Comparison of ENCODE assay signal across 16 cellular contexts in genomic region chr6:156798091-156798735, GRCh38. TPM values are rescaled to one million over a fixed set of nuclear protein-coding genes. Genes with fewer than 3 reads are reported as not detected.
DNase-seq lines count a peak whose midpoint lies in the region; ATAC-seq, FAIRE-seq and TF ChIP-seq lines count a peak whose summit lies in the region.
"Had no signal": no experiment of that assay in that cellular context is flagged by ENCODE, and none has a peak within 500 bp of the region (broad histone marks: within the 10 kb centered on the region; RNA-seq: fewer than 3 reads in every experiment).

No MANE protein-coding gene starts in this region.

- FAIRE-seq in H1 (lab: Jason Lieb, UNC), result no peak
- FAIRE-seq: RCC 7860 had no signal

- H3K9ac ChIP-seq in H9 (ENCODE audit: extremely low read depth, insufficient read length, low read length), result no peak overlapping the region
- no peak overlapping the region for H3K9ac ChIP-seq in H1 (replicated peaks in 1 of 4; ENCODE audit: extremely low read depth in 1 of 4, low read depth in 3 of 4, low read length in 3 of 4)
- H3K9ac ChIP-seq: BLaER1 treated with 17β-estradiol and CSF1 and Interleukin-3, amounts not matched to agents 10 nM and 100 nM had no signal

- no peak overlapping the region for H4K8ac ChIP-seq in H9 (replicated peaks; ENCODE audit: insufficient read length, low read depth, low read length)
- no peak overlapping the region for H4K8ac ChIP-seq in H1 (ENCODE audit: extremely low read depth, insufficient read depth, low read length)

- H3K27me3 ChIP-seq in H9 (ENCODE audit: insufficient read depth, low read length) (no peaks in the 10 kb centered on the region), H1 (replicated peaks in 1 of 4; ENCODE audit: control insufficient read depth in 3 of 4, extremely low read depth in 1 of 4, insufficient read depth in 3 of 4, low read length in 3 of 4) (no peaks in the 10 kb centered on the region), upper lobe of right lung (no peaks in the 10 kb centered on the region)
- H3K27me3 ChIP-seq in naive thymus-derived CD4-positive, alpha-beta T cell (ENCODE audit: control insufficient read depth in 2 of 2, insufficient read depth in 2 of 2, low read length in 2 of 2), result no peaks in the 10 kb centered on the region
- H3K27me3 ChIP-seq: BLaER1 treated with 17β-estradiol and CSF1 and Interleukin-3, amounts not matched to agents 10 nM and 100 nM had no signal

- DNase-seq in H9, result no peak
- DNase-seq in H1 (ENCODE audit: low read depth in 1 of 2, low spot score in 2 of 2), result no peak
- DNase-seq in naive thymus-derived CD4-positive, alpha-beta T cell, result no peak
- DNase-seq in upper lobe of right lung, result no peak
- DNase-seq in OCI-LY7 (ENCODE audit: low spot score), result no peak
- DNase-seq: DMS79 treated with DMSO at 0.1 percent for 48 hours; NCI-H1105; NCI-H2081 treated with DMSO at 0.1 percent for 48 hours; NCI-H510A; NCI-H748 treated with DMSO at 0.1 percent for 48 hours; NK-92 treated with Interleukin-12 subunit alpha and Interleukin-12 subunit beta, amount 100 ng/mL, for 24 hours had no signal

- H3K4me3 Mint-ChIP-seq in H9, result no peak overlapping the region
- peak overlapping the region in 4 of 10 donors; percentile 23 to 69 (median 50) for H3K4me3 Mint-ChIP-seq in naive thymus-derived CD4-positive, alpha-beta T cell

- no peaks in the 10 kb centered on the region for H3K9me2 ChIP-seq in OCI-LY7 (ENCODE audit: insufficient read depth, low read length)

- H3K4me3 ChIP-seq in H1 (ENCODE audit: extremely low read depth in 1 of 4, insufficient read depth in 2 of 4, low read depth in 3 of 4, low read length in 4 of 4), result no peak overlapping the region
- no peak overlapping the region for H3K4me3 ChIP-seq in naive thymus-derived CD4-positive, alpha-beta T cell (ENCODE audit: low read length)
- no peak overlapping the region for H3K4me3 ChIP-seq in upper lobe of right lung
- no peak overlapping the region for H3K4me3 ChIP-seq in OCI-LY7 (ENCODE audit: low read depth, low read length, poor library complexity, severe bottlenecking)
- H3K4me3 ChIP-seq: BLaER1 treated with 17β-estradiol and CSF1 and Interleukin-3, amounts not matched to agents 10 nM and 100 nM had no signal

- H3K23me2 ChIP-seq in H9 (ENCODE audit: insufficient read length, low read depth, low read length, poor library complexity, severe bottlenecking), result no peaks in the 10 kb centered on the region
- no peaks in the 10 kb centered on the region for H3K23me2 ChIP-seq in H1 (ENCODE audit: low read depth, low read length)

- no peak for TF ChIP-seq CTCF in H9 (conservative IDR thresholded peaks at IDR 0.05)
- TF ChIP-seq CTCF in H1 (IDR thresholded peaks at IDR 0.05; ENCODE audit: control extremely low read depth in 1 of 3, insufficient read depth in 1 of 3, low read depth in 1 of 3, low read length in 3 of 3), result no peak
- no peak for TF ChIP-seq CTCF in upper lobe of right lung (IDR thresholded peaks at IDR 0.05)
- no peak for TF ChIP-seq CTCF in OCI-LY7 (conservative IDR thresholded peaks at IDR 0.05; ENCODE audit: low read length)

- H3K14ac ChIP-seq in H9 (ENCODE audit: insufficient read depth, low read length), result no peak overlapping the region
- no peak overlapping the region for H3K14ac ChIP-seq in H1 (ENCODE audit: insufficient read length)

- H3K27ac Mint-ChIP-seq in H9, result peak overlapping the region in 2 of 3 experiments; percentile 48 to 68; a peak in 3 of 7 replicates
- peak overlapping the region in 4 of 9 donors; percentile 5 to 39 (median 25) for H3K27ac Mint-ChIP-seq in naive thymus-derived CD4-positive, alpha-beta T cell

- ATAC-seq in naive thymus-derived CD4-positive, alpha-beta T cell, result peak; percentile 11
- peak; percentile 36 for ATAC-seq in upper lobe of right lung
- ATAC-seq in GM21576 (IDR thresholded peaks at IDR 0.05; ENCODE audit: unreplicated experiment), result no peak
- ATAC-seq in GM19467 (IDR thresholded peaks at IDR 0.05; ENCODE audit: unreplicated experiment), result no peak
- ATAC-seq: Right ventricle myocardium inferior had no signal

- WGBS in H9 (ENCODE audit: extremely low coverage, insufficient read length, low lambda C conversion rate), result no CpG with 5 or more reads among the region's 14 CpGs
- 91% methylated on average over 14 of the region's 14 CpGs; no CpG with 5 or more reads in 1 of the 2 experiments for WGBS in H1 (ENCODE audit: extremely low coverage in 1 of 2, insufficient coverage in 1 of 2, insufficient read length in 1 of 2, insufficient replicate concordance in 2 of 2, low coverage in 1 of 2, low lambda C conversion rate in 2 of 2, missing lambda C conversion rate in 1 of 2), 2 experiments

- H4K20me1 ChIP-seq in H9 (ENCODE audit: control insufficient read depth, insufficient read depth, insufficient read length), result no peaks in the 10 kb centered on the region
- H4K20me1 ChIP-seq in H1 (replicated peaks in 1 of 2; ENCODE audit: control insufficient read depth in 1 of 2, insufficient read depth in 2 of 2, low read length in 2 of 2), result peaks cover 8 to 16% of the 10 kb centered on the region in 2 experiments
- no peaks in the 10 kb centered on the region; the same call in none of the 2 replicates for H4K20me1 ChIP-seq in OCI-LY7 (ENCODE audit: insufficient read depth, low read length)

- H3K27me3 Mint-ChIP-seq in H9 (ENCODE audit: low read depth), result no peaks in the 10 kb centered on the region
- no peaks in the 10 kb centered on the region for H3K27me3 Mint-ChIP-seq in naive thymus-derived CD4-positive, alpha-beta T cell

- H4K5ac ChIP-seq in H9 (ENCODE audit: insufficient read length, low read depth, low read length), result no peak overlapping the region
- H4K5ac ChIP-seq in H1 (ENCODE audit: insufficient read length, low read depth, low read length), result no peak overlapping the region

- H2BK20ac ChIP-seq in H9 (ENCODE audit: low read depth, low read length, poor library complexity, severe bottlenecking) (no peak overlapping the region), H1 (ENCODE audit: low read length) (no peak overlapping the region)

- intact Hi-C loops in naive thymus-derived CD4-positive, alpha-beta T cell (cut with micrococcal nuclease), result no loop called here
- intact Hi-C loops in upper lobe of right lung (cut with DNase I) (no loop called here), OCI-LY7 (cut with micrococcal nuclease; ENCODE audit: unreplicated experiment) (no loop called here)

- no peak overlapping the region for H2BK5ac ChIP-seq in H9 (ENCODE audit: insufficient read length, low read length)
- H2BK5ac ChIP-seq in H1 (ENCODE audit: low read depth, low read length), result peak overlapping the region; percentile 41

- H2AK5ac ChIP-seq in H9 (ENCODE audit: insufficient read length, low read length) (no peak overlapping the region), H1 (ENCODE audit: low read depth, low read length) (0 out of 2 replicates have a peak overlapping the region, but pooled peaks have one; percentile 54)

- H2BK120ac ChIP-seq in H9 (ENCODE audit: low read depth, low read length, poor library complexity, severe bottlenecking) (no peak overlapping the region), H1 (replicated peaks; ENCODE audit: low read depth, low read length) (no peak overlapping the region)

- no peak overlapping the region for H3K18ac ChIP-seq in H9 (ENCODE audit: insufficient read length, low read depth, low read length)
- H3K18ac ChIP-seq in H1 (ENCODE audit: extremely low read depth, low read length), result no peak overlapping the region

- no peak overlapping the region for H3K56ac ChIP-seq in H9 (ENCODE audit: insufficient read length, low read depth, low read length)
- H3K56ac ChIP-seq in H1 (replicated peaks; ENCODE audit: insufficient read length, low read depth, low read length), result no peak overlapping the region

- no TSS peak for BruUV-seq in OCI-LY7 (replicated peaks; lab: Mats Ljungman, UMichigan)

- TF ChIP-seq EP300 in H1 (IDR thresholded peaks at IDR 0.05; ENCODE audit: borderline replicate concordance in 1 of 2, low read depth in 2 of 2, low read length in 2 of 2), result no peak

- H3K9me3 ChIP-seq in H9 (ENCODE audit: control insufficient read depth, low read depth, low read length), result no peaks in the 10 kb centered on the region
- H3K9me3 ChIP-seq in H1 (ENCODE audit: insufficient read depth in 2 of 2, low read depth in 1 of 2, low read length in 1 of 2), result no peaks in the 10 kb centered on the region
- no peaks in the 10 kb centered on the region for H3K9me3 ChIP-seq in naive thymus-derived CD4-positive, alpha-beta T cell (ENCODE audit: control insufficient read depth in 2 of 3, low read length in 3 of 3)
- no peaks in the 10 kb centered on the region for H3K9me3 ChIP-seq in upper lobe of right lung
- no peaks in the 10 kb centered on the region for H3K9me3 ChIP-seq in OCI-LY7 (ENCODE audit: low read length)
- H3K9me3 ChIP-seq: BLaER1 treated with 17β-estradiol and CSF1 and Interleukin-3, amounts not matched to agents 10 nM and 100 nM had no signal

- no peak overlapping the region for H2BK15ac ChIP-seq in H9 (ENCODE audit: low read depth, low read length)
- H2BK15ac ChIP-seq in H1 (ENCODE audit: low read length), result no peak overlapping the region

- no peaks in the 10 kb centered on the region; the same call in 1 of the 2 replicates for H3K4me1 ChIP-seq in H9 (ENCODE audit: insufficient read depth, low read length)
- H3K4me1 ChIP-seq in H1 (replicated peaks in 1 of 4; ENCODE audit: control insufficient read depth in 3 of 4, insufficient read depth in 4 of 4, low read length in 3 of 4), result peaks cover 2 to 24% (median 9%) of the 10 kb centered on the region in 4 experiments
- H3K4me1 ChIP-seq in naive thymus-derived CD4-positive, alpha-beta T cell (ENCODE audit: control insufficient read depth in 2 of 2, insufficient read depth in 2 of 2, low read length in 2 of 2), result peaks cover 9 to 24% of the 10 kb centered on the region in 2 donors
- peaks cover 28% of the 10 kb centered on the region for H3K4me1 ChIP-seq in upper lobe of right lung
- H3K4me1 ChIP-seq in OCI-LY7 (ENCODE audit: insufficient read depth, low read length, poor library complexity, severe bottlenecking), result peaks cover 35% of the 10 kb centered on the region

- H3K4me1 Mint-ChIP-seq in H9, result peaks cover 36 to 50% of the 10 kb centered on the region in 2 experiments
- H3K4me1 Mint-ChIP-seq in naive thymus-derived CD4-positive, alpha-beta T cell, result peaks cover 30 to 95% (median 81%) of the 10 kb centered on the region in 7 donors

- TF ChIP-seq RAD21 in H1 (IDR thresholded peaks at IDR 0.05 in 1 of 2, conservative IDR thresholded peaks at IDR 0.05 in 1 of 2; ENCODE audit: low read depth in 2 of 2, low read length in 2 of 2), result no peak

- H3K79me2 ChIP-seq in H9 (ENCODE audit: insufficient read depth, low read length) (peaks cover 48% of the 10 kb centered on the region; the same call in 1 of the 2 replicates), H1 (ENCODE audit: control insufficient read depth in 1 of 2, insufficient read depth in 2 of 2, low read length in 2 of 2) (peaks cover 26 to 100% of the 10 kb centered on the region in 2 experiments), OCI-LY7 (ENCODE audit: insufficient read depth, low read depth, low read length) (peaks cover 92% of the 10 kb centered on the region)

- TF ChIP-seq POLR2A in H1 (IDR thresholded peaks at IDR 0.05; ENCODE audit: control extremely low read depth in 1 of 2, low read depth in 2 of 2, low read length in 2 of 2), result no peak

- H3K4me2 ChIP-seq in H9 (ENCODE audit: insufficient read depth, insufficient read length, low read length), result no peak overlapping the region
- no peak overlapping the region for H3K4me2 ChIP-seq in H1 (ENCODE audit: insufficient read depth in 1 of 2, low read depth in 2 of 2, low read length in 2 of 2)
- no peak overlapping the region for H3K4me2 ChIP-seq in OCI-LY7 (ENCODE audit: low read length)

- no peak overlapping the region for H4K91ac ChIP-seq in H9 (ENCODE audit: insufficient read length, low read depth, low read length)
- H4K91ac ChIP-seq in H1 (replicated peaks; ENCODE audit: insufficient read length, low read length), result peak overlapping the region; percentile 12

- H3K79me1 ChIP-seq in H9 (ENCODE audit: insufficient read depth, low read depth, low read length, poor library complexity, severe bottlenecking), result peaks cover 3% of the 10 kb centered on the region
- peaks cover 16% of the 10 kb centered on the region for H3K79me1 ChIP-seq in H1 (ENCODE audit: low read depth, low read length)

- H3K4ac ChIP-seq in H9 (ENCODE audit: low read depth, low read length) (no peak overlapping the region), H1 (replicated peaks; ENCODE audit: insufficient read length, low read depth, low read length) (no peak overlapping the region)

- no peak overlapping the region for H3T11ph ChIP-seq in H9 (ENCODE audit: low read length)

- H3K27ac ChIP-seq in H9 (ENCODE audit: insufficient read length, low read depth, low read length), result no peak overlapping the region
- no peak overlapping the region for H3K27ac ChIP-seq in H1 (ENCODE audit: low read depth, low read length)
- H3K27ac ChIP-seq in naive thymus-derived CD4-positive, alpha-beta T cell (ENCODE audit: low read depth, low read length), result no peak overlapping the region
- H3K27ac ChIP-seq in upper lobe of right lung, result no peak overlapping the region
- H3K27ac ChIP-seq in OCI-LY7 (ENCODE audit: low read depth, low read length, poor library complexity, severe bottlenecking), result no peak overlapping the region
- H3K27ac ChIP-seq: BLaER1 treated with 17β-estradiol and CSF1 and Interleukin-3, amounts not matched to agents 10 nM and 100 nM had no signal

- H3K9me3 Mint-ChIP-seq in H9, result no peaks in the 10 kb centered on the region
- H3K9me3 Mint-ChIP-seq in naive thymus-derived CD4-positive, alpha-beta T cell, result no peaks in the 10 kb centered on the region

- no peak overlapping the region for H3K23ac ChIP-seq in H9 (ENCODE audit: insufficient read length, low read depth, low read length)
- no peak overlapping the region for H3K23ac ChIP-seq in H1 (ENCODE audit: insufficient read length)

- H2AFZ ChIP-seq in H9 (ENCODE audit: low read length), result no peak overlapping the region
- H2AFZ ChIP-seq in H1 (ENCODE audit: low read length), result no peak overlapping the region
- no peak overlapping the region for H2AFZ ChIP-seq in OCI-LY7 (ENCODE audit: low read length)

- CTCF ChIA-PET in H1 (lab: Charles Lee; ENCODE audit: partially characterized antibody), result no interaction called here
- CTCF ChIA-PET in naive thymus-derived CD4-positive, alpha-beta T cell (lab: Charles Lee), result no interaction called here
- CTCF ChIA-PET in OCI-LY7 (lab: Charles Lee; ENCODE audit: unreplicated experiment), result no interaction called here

- peaks cover 0 to 6% (median 0%) of the 10 kb centered on the region in 3 experiments; a peak in 2 of 7 replicates for H3K36me3 Mint-ChIP-seq in H9 (ENCODE audit: insufficient read depth in 1 of 3, low read depth in 3 of 3)
- peaks cover 0 to 16% (median 6%) of the 10 kb centered on the region in 5 donors for H3K36me3 Mint-ChIP-seq in naive thymus-derived CD4-positive, alpha-beta T cell

- H3K36me3 ChIP-seq in H1 (ENCODE audit: control insufficient read depth in 2 of 4, insufficient read depth in 4 of 4, low read length in 3 of 4) (no peaks in the 10 kb centered on the region; a peak in 1 of 8 replicates), upper lobe of right lung (no peaks in the 10 kb centered on the region), OCI-LY7 (ENCODE audit: insufficient read depth, low read length) (peaks cover 60% of the 10 kb centered on the region)
- H3K36me3 ChIP-seq in naive thymus-derived CD4-positive, alpha-beta T cell (ENCODE audit: control insufficient read depth in 2 of 3, insufficient read depth in 3 of 3, low read length in 3 of 3), result no peaks in the 10 kb centered on the region

- POLR2A ChIA-PET in H1 (lab: Charles Lee; ENCODE audit: partially characterized antibody) (interaction anchor here (1.0 to 2.6 kb wide), 2 partner anchors 18 to 21 kb away, joined by 3 to 9 read pairs; no protein-coding TSS in a partner anchor), OCI-LY7 (lab: Charles Lee) (interaction anchor here (1.2 kb wide), 1 partner anchor 21 kb away, joined by 4 read pairs; no protein-coding TSS in a partner anchor)
- POLR2A ChIA-PET in naive thymus-derived CD4-positive, alpha-beta T cell (lab: Charles Lee), result interaction anchor here (0.7 kb wide), 1 partner anchor 369 kb away, joined by 3 read pairs; no protein-coding TSS in a partner anchor

- H2BK12ac ChIP-seq in H9 (ENCODE audit: insufficient read length, low read depth, low read length) (no peak overlapping the region), H1 (ENCODE audit: low read depth, low read length) (0 out of 2 replicates have a peak overlapping the region, but pooled peaks have one; percentile 18)

RNA-seq across cellular contexts. Expression of gene ARID1B, which starts 21.0 kb away (rescaled TPM):
- 86.2 and 88.2 TPM in 2 replicates for total RNA-seq in H9 (2021)
- 70.3 and 71.2 TPM in 2 replicates for total RNA-seq in H1 (2021; fragmentation: NEBNext Ultra II Directional; extraction: Animal tissue kit (Norgen Biotek cat#: 25700))
- 24.3 and 32.2 TPM in 2 replicates for polyA plus RNA-seq in H1 (2011; rRNA removed)
- polyA plus RNA-seq in H1 (2011; cell fraction: cytosol; rRNA removed), result 23.8 TPM
- polyA plus RNA-seq in H1 (2011; cell fraction: nucleus; rRNA removed), result 72.6 TPM
- polyA plus RNA-seq in H1 (2012, experiment 1 of 2), result 39.0 to 46.3 TPM (median 43.7 TPM) in 4 replicates
- polyA plus RNA-seq in H1 (2012, experiment 2 of 2), result 7.0 TPM
- polyA plus RNA-seq in H1 (2013, experiment 1 of 2), result 29.4 TPM
- 29.7 TPM for polyA plus RNA-seq in H1 (2013, experiment 2 of 2)
- polyA minus RNA-seq in H1 (2011; rRNA and poly(A)+ RNA removed), result 124 and 131 TPM in 2 replicates
- 103 TPM for polyA minus RNA-seq in H1 (2011; cell fraction: cytosol; rRNA and poly(A)+ RNA removed)
- polyA minus RNA-seq in H1 (2011; cell fraction: nucleus; rRNA and poly(A)+ RNA removed), result 315 TPM
- 100 to 1,000 TPM in 4 of 5 experiments, 10 to 100 TPM in 1; 88.8 to 164 (median 141) TPM for total RNA-seq in naive thymus-derived CD4-positive, alpha-beta T cell
- polyA plus RNA-seq in naive thymus-derived CD4-positive, alpha-beta T cell, result 10 to 100 TPM; 17.5 to 21.0 TPM
- total RNA-seq in upper lobe of right lung, result 80.4 TPM
- 71.8 and 90.1 TPM in 2 replicates for total RNA-seq in OCI-LY7 (2014; rRNA removed; shearing (Covaris generic))
- 164 and 170 TPM in 2 replicates for total RNA-seq in OCI-LY7 (2022)

Comparison
In these comparisons a context has a peak if more than half of its experiments do, and no peak if none do; other contexts are left out.
1. ATAC-seq: peak in naive thymus-derived CD4-positive, alpha-beta T cell (single experiment) and upper lobe of right lung (single experiment); none in GM21576 (single experiment) and GM19467 (single experiment).